In the genomic region with DNA sequence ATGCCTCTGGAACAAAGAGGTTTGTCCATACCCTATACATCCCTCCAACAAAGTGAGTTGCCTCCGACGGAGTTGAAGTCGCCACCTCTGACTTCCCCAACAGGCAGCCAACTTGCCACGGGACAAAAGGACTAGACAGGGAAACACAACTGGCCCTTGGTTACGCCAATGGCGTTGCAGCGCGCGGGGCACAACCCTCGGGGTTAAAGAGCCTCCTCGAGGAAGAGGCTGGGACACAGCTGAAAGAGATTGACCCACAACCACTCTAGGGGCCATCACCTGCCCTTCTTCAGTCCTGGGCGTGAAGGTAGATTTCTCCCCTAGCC, we compare ENCODE assay signal across 8 cellular contexts. TPM values are rescaled to one million over a fixed set of nuclear protein-coding genes. Genes with fewer than 3 reads are reported as not detected.
DNase-seq lines count a peak whose midpoint lies in the region; ATAC-seq, FAIRE-seq and TF ChIP-seq lines count a peak whose summit lies in the region.

No MANE protein-coding gene starts in this region.

- FAIRE-seq in keratinocyte (lab: Jason Lieb, UNC), result no peak

- ATAC-seq in GM18907 (IDR thresholded peaks at IDR 0.05; ENCODE audit: unreplicated experiment), result peak; percentile 41
- ATAC-seq in HG03135 (IDR thresholded peaks at IDR 0.05; ENCODE audit: unreplicated experiment), result peak; percentile 42

- H3K27ac ChIP-seq in CD4-positive, alpha-beta memory T cell (ENCODE audit: low read depth, low read length), result peak overlapping the region; percentile 85
- peak overlapping the region; percentile 84 for H3K27ac ChIP-seq in OCI-LY3 (ENCODE audit: low read length)
- H3K27ac ChIP-seq in keratinocyte (ENCODE audit: control insufficient read depth, insufficient read depth, low read length), result peak overlapping the region; percentile 90

- H3K36me3 Mint-ChIP-seq in CD4-positive, alpha-beta memory T cell, result peaks cover 4 to 24% of the 10 kb centered on the region in 2 donors
- H3K36me3 Mint-ChIP-seq in brain, result peaks cover 16% of the 10 kb centered on the region
- H3K36me3 Mint-ChIP-seq in stimulated activated naive CD8-positive, alpha-beta T cell treated with anti-CD3 and anti-CD28 coated beads, Interleukin-15, Interleukin-2, amounts not matched to agents 100 ng/mL and 50 ng/mL, for 24 hours (ENCODE audit: low read depth), result peaks cover 29% of the 10 kb centered on the region

- no peaks in the 10 kb centered on the region for H3K27me3 ChIP-seq in CD4-positive, alpha-beta memory T cell (ENCODE audit: insufficient read depth, low read length)
- H3K27me3 ChIP-seq in OCI-LY3 (ENCODE audit: low read depth, low read length) (no peaks in the 10 kb centered on the region), keratinocyte (ENCODE audit: control insufficient read depth, extremely low read depth, insufficient read depth, low read length) (no peaks in the 10 kb centered on the region)

- peaks cover 10% of the 10 kb centered on the region; the same call in 1 of the 2 replicates for H4K20me1 ChIP-seq in OCI-LY3 (ENCODE audit: insufficient read depth, low read length)
- H4K20me1 ChIP-seq in keratinocyte (ENCODE audit: control insufficient read depth, extremely low read depth, insufficient read depth, low read length), result no peaks in the 10 kb centered on the region

- H3K4me3 Mint-ChIP-seq in CD4-positive, alpha-beta memory T cell, result peak overlapping the region; percentile 96 to 100 (median 98)
- peak overlapping the region; percentile 97 to 100 (median 98) for H3K4me3 Mint-ChIP-seq in brain
- H3K4me3 Mint-ChIP-seq in stimulated activated naive CD8-positive, alpha-beta T cell treated with anti-CD3 and anti-CD28 coated beads, Interleukin-15, Interleukin-2, amounts not matched to agents 100 ng/mL and 50 ng/mL, for 24 hours, result peak overlapping the region; percentile 99

- no peaks in the 10 kb centered on the region for H3K36me3 ChIP-seq in CD4-positive, alpha-beta memory T cell (ENCODE audit: insufficient read depth, low read length)
- H3K36me3 ChIP-seq in OCI-LY3 (replicated peaks; ENCODE audit: low read depth, low read length), result peaks cover 12% of the 10 kb centered on the region
- H3K36me3 ChIP-seq in keratinocyte (ENCODE audit: control insufficient read depth in 2 of 2, extremely low read depth in 1 of 2, insufficient read depth in 2 of 2, low read length in 2 of 2), result no peaks in the 10 kb centered on the region

- TF ChIP-seq CTCF in OCI-LY3 (IDR thresholded peaks at IDR 0.05; ENCODE audit: low read depth, low read length), result no peak
- no peak for TF ChIP-seq CTCF in brain (conservative IDR thresholded peaks at IDR 0.05)
- TF ChIP-seq CTCF in keratinocyte (optimal IDR thresholded peaks at IDR 0.05 in 1 of 3, IDR thresholded peaks at IDR 0.05 in 1 of 3, conservative IDR thresholded peaks at IDR 0.05 in 1 of 3; ENCODE audit: extremely low read depth in 1 of 3, insufficient read depth in 2 of 3, low read length in 3 of 3), result no peak

- H3K79me2 ChIP-seq in OCI-LY3 (ENCODE audit: low read length) (peaks cover 73% of the 10 kb centered on the region), keratinocyte (ENCODE audit: control insufficient read depth, insufficient read depth, low read length) (peaks cover 67% of the 10 kb centered on the region)

- CTCF ChIA-PET in CD4-positive, alpha-beta memory T cell (lab: Charles Lee; ENCODE audit: partially characterized antibody), result interaction anchor here (0.9 to 2.6 kb wide), 3 partner anchors 9 to 53 kb away, joined by 3 to 16 read pairs (median 4); partner anchors contain the start of genes EIF2B4 and SNX17

- no peaks in the 10 kb centered on the region for H3K9me1 ChIP-seq in keratinocyte (ENCODE audit: control insufficient read depth, extremely low read depth, insufficient read depth, low read length)

- peaks cover 53% of the 10 kb centered on the region for H3K4me1 ChIP-seq in CD4-positive, alpha-beta memory T cell (ENCODE audit: insufficient read depth, low read length)
- H3K4me1 ChIP-seq in OCI-LY3 (ENCODE audit: low read length), result peaks cover 16% of the 10 kb centered on the region
- H3K4me1 ChIP-seq in keratinocyte (ENCODE audit: control insufficient read depth, extremely low read depth, insufficient read depth, low read length), result peaks cover 18% of the 10 kb centered on the region

- peak overlapping the region; percentile 49 to 75 for H3K4me3 ChIP-seq in CD4-positive, alpha-beta memory T cell (ENCODE audit: low read length in 2 of 2)
- peak overlapping the region; percentile 96 for H3K4me3 ChIP-seq in OCI-LY3 (ENCODE audit: low read length)
- H3K4me3 ChIP-seq in keratinocyte (ENCODE audit: control insufficient read depth in 2 of 3, extremely low read depth in 1 of 3, insufficient read depth in 2 of 3, low read depth in 1 of 3, low read length in 3 of 3), result peak overlapping the region; percentile 82 to 94 (median 86)

- no peaks in the 10 kb centered on the region for H3K27me3 Mint-ChIP-seq in CD4-positive, alpha-beta memory T cell
- H3K27me3 Mint-ChIP-seq in brain, result peaks cover 13% of the 10 kb centered on the region
- no peaks in the 10 kb centered on the region for H3K27me3 Mint-ChIP-seq in stimulated activated naive CD8-positive, alpha-beta T cell treated with anti-CD3 and anti-CD28 coated beads, Interleukin-15, Interleukin-2, amounts not matched to agents 100 ng/mL and 50 ng/mL, for 24 hours

- H3K9me3 Mint-ChIP-seq in CD4-positive, alpha-beta memory T cell, result peaks cover 0 to 5% (median 0%) of the 10 kb centered on the region in 8 donors
- H3K9me3 Mint-ChIP-seq in brain, result peaks cover 0 to 7% (median 6%) of the 10 kb centered on the region in 5 experiments
- no peaks in the 10 kb centered on the region for H3K9me3 Mint-ChIP-seq in stimulated activated naive CD8-positive, alpha-beta T cell treated with anti-CD3 and anti-CD28 coated beads, Interleukin-15, Interleukin-2, amounts not matched to agents 100 ng/mL and 50 ng/mL, for 24 hours

- POLR2A ChIA-PET in CD4-positive, alpha-beta memory T cell (lab: Charles Lee; ENCODE audit: partially characterized antibody), result interaction anchor here (0.9 to 2.9 kb wide), 11 partner anchors 11 to 308 kb away, joined by 3 to 49 read pairs (median 6); partner anchors contain the start of genes EIF2B4, MPV17, NRBP1 and PPM1G

- H3K4me2 ChIP-seq in OCI-LY3 (ENCODE audit: low read length), result peak overlapping the region; percentile 90
- H3K4me2 ChIP-seq in keratinocyte (ENCODE audit: control insufficient read depth, extremely low read depth, insufficient read depth, low read depth, low read length), result peak overlapping the region; percentile 99

- H2AFZ ChIP-seq in OCI-LY3 (ENCODE audit: low read depth, low read length) (peak overlapping the region; percentile 75; the same call in 1 of the 2 replicates), keratinocyte (ENCODE audit: control insufficient read depth, low read length) (peak overlapping the region; percentile 82)

- H3K27ac Mint-ChIP-seq in CD4-positive, alpha-beta memory T cell, result peak overlapping the region; percentile 96 to 100 (median 99)
- peak overlapping the region; percentile 95 to 100 (median 100) for H3K27ac Mint-ChIP-seq in brain
- H3K27ac Mint-ChIP-seq in stimulated activated naive CD8-positive, alpha-beta T cell treated with anti-CD3 and anti-CD28 coated beads, Interleukin-15, Interleukin-2, amounts not matched to agents 100 ng/mL and 50 ng/mL, for 24 hours, result peak overlapping the region; percentile 99

- peaks cover 38 to 68% (median 51%) of the 10 kb centered on the region in 4 donors for H3K4me1 Mint-ChIP-seq in CD4-positive, alpha-beta memory T cell
- H3K4me1 Mint-ChIP-seq in brain, result peaks cover 45% of the 10 kb centered on the region
- H3K4me1 Mint-ChIP-seq in stimulated activated naive CD8-positive, alpha-beta T cell treated with anti-CD3 and anti-CD28 coated beads, Interleukin-15, Interleukin-2, amounts not matched to agents 100 ng/mL and 50 ng/mL, for 24 hours (ENCODE audit: low read depth), result peaks cover 59% of the 10 kb centered on the region

- DNase-seq in CD4-positive, alpha-beta memory T cell, result no peak
- DNase-seq in keratinocyte (ENCODE audit: low read depth, low spot score), result no peak
- no peak for DNase-seq in activated CD4-positive, alpha-beta T cell treated with anti-CD3 and anti-CD28 coated beads for 4 hours

- dilution Hi-C loops in keratinocyte (cut with MboI; ENCODE audit: extremely low pct_ligation_motif_present, low sequenced_read_pairs), result no loop called here

- peak overlapping the region; percentile 96 for H3K9ac ChIP-seq in OCI-LY3 (ENCODE audit: low read length)
- H3K9ac ChIP-seq in keratinocyte (ENCODE audit: control insufficient read depth, extremely low read depth, insufficient read depth, low read length), result peak overlapping the region; percentile 95

- H3K9me3 ChIP-seq in CD4-positive, alpha-beta memory T cell (ENCODE audit: control insufficient read depth in 1 of 2, low read length in 2 of 2), result no peaks in the 10 kb centered on the region
- H3K9me3 ChIP-seq in OCI-LY3 (ENCODE audit: insufficient read depth, low read length) (no peaks in the 10 kb centered on the region), keratinocyte (ENCODE audit: control insufficient read depth, low read depth, low read length) (no peaks in the 10 kb centered on the region)

- intact Hi-C loops in CD4-positive, alpha-beta memory T cell (cut with micrococcal nuclease), result loop anchor here (1.0 to 5.0 kb wide), 7 partner anchors 14 to 271 kb away; partner anchors contain the start of genes CCDC121, EIF2B4, GPN1 and IFT172

RNA-seq across cellular contexts. Expression of gene GTF3C2, which starts 0.5 kb away (rescaled TPM):
- 10 to 100 TPM; 82.9 to 90.8 TPM for total RNA-seq in CD4-positive, alpha-beta memory T cell
- 10 to 100 TPM; 37.7 to 51.8 TPM for polyA plus RNA-seq in CD4-positive, alpha-beta memory T cell
- polyA plus RNA-seq in brain (ENCODE audit: insufficient read depth, low read depth, low replicate concordance), result 35.9 TPM
- polyA plus RNA-seq in keratinocyte, result 44.7 to 53.4 TPM (median 51.3 TPM) in 3 replicates
- 25.0 TPM for polyA plus RNA-seq in keratinocyte (2011; ENCODE audit: low read depth)
- polyA plus RNA-seq in keratinocyte (2011; cell fraction: cytosol; rRNA removed), result 34.4 and 43.6 TPM in 2 replicates
- polyA plus RNA-seq in keratinocyte (2011; cell fraction: nucleus; rRNA removed), result 93.6 and 94.0 TPM in 2 replicates
- polyA plus RNA-seq in keratinocyte (2012; ENCODE audit: low replicate concordance), result 40.5 and 46.6 TPM in 2 replicates
- 50.2 to 69.2 TPM (median 57.6 TPM) in 3 replicates for polyA minus RNA-seq in keratinocyte
- polyA minus RNA-seq in keratinocyte (2011; cell fraction: cytosol; rRNA and poly(A)+ RNA removed), result 46.2 TPM
- polyA minus RNA-seq in keratinocyte (2011; cell fraction: nucleus; rRNA and poly(A)+ RNA removed), result 38.5 and 50.4 TPM in 2 replicates

RNA-seq across cellular contexts. Expression of gene EIF2B4, which starts 14.1 kb away (rescaled TPM):
- 10 to 100 TPM; 48.4 to 56.0 TPM for total RNA-seq in CD4-positive, alpha-beta memory T cell
- 10 to 100 TPM; 33.4 to 35.1 TPM for polyA plus RNA-seq in CD4-positive, alpha-beta memory T cell
- polyA plus RNA-seq in brain (ENCODE audit: insufficient read depth, low read depth, low replicate concordance), result 43.6 TPM
- polyA plus RNA-seq in keratinocyte, result 43.1 to 54.9 TPM (median 54.2 TPM) in 3 replicates
- polyA plus RNA-seq in keratinocyte (2011; ENCODE audit: low read depth), result 50.5 TPM
- 33.9 and 39.0 TPM in 2 replicates for polyA plus RNA-seq in keratinocyte (2011; cell fraction: cytosol; rRNA removed)
- polyA plus RNA-seq in keratinocyte (2011; cell fraction: nucleus; rRNA removed), result 77.4 and 78.1 TPM in 2 replicates
- 55.8 and 68.5 TPM in 2 replicates for polyA plus RNA-seq in keratinocyte (2012; ENCODE audit: low replicate concordance)
- 60.8 to 91.8 TPM (median 70.4 TPM) in 3 replicates for polyA minus RNA-seq in keratinocyte
- polyA minus RNA-seq in keratinocyte (2011; cell fraction: cytosol; rRNA and poly(A)+ RNA removed), result 23.2 TPM
- polyA minus RNA-seq in keratinocyte (2011; cell fraction: nucleus; rRNA and poly(A)+ RNA removed), result 13.0 and 20.6 TPM in 2 replicates

RNA-seq across cellular contexts. Expression of gene SNX17, which starts 14.4 kb away (rescaled TPM):
- 100 to 1,000 TPM; 122 to 130 TPM for total RNA-seq in CD4-positive, alpha-beta memory T cell
- polyA plus RNA-seq in CD4-positive, alpha-beta memory T cell, result 100 to 1,000 TPM; 178 to 304 TPM
- polyA plus RNA-seq in brain (ENCODE audit: insufficient read depth, low read depth, low replicate concordance) (112 TPM), keratinocyte (79.4 to 101 TPM (median 83.3 TPM) in 3 replicates)
- 20.1 TPM for polyA plus RNA-seq in keratinocyte (2011; ENCODE audit: low read depth)
- 69.2 and 86.4 TPM in 2 replicates for polyA plus RNA-seq in keratinocyte (2011; cell fraction: cytosol; rRNA removed)
- 79.1 and 81.2 TPM in 2 replicates for polyA plus RNA-seq in keratinocyte (2011; cell fraction: nucleus; rRNA removed)
- 43.6 and 90.3 TPM in 2 replicates for polyA plus RNA-seq in keratinocyte (2012; ENCODE audit: low replicate concordance)
- 79.1 to 86.3 TPM (median 84.0 TPM) in 3 replicates for polyA minus RNA-seq in keratinocyte
- polyA minus RNA-seq in keratinocyte (2011; cell fraction: cytosol; rRNA and poly(A)+ RNA removed), result 106 TPM
- polyA minus RNA-seq in keratinocyte (2011; cell fraction: nucleus; rRNA and poly(A)+ RNA removed), result 30.5 and 33.0 TPM in 2 replicates

RNA-seq across cellular contexts. Expression of gene ZNF513, which starts 24.5 kb away (rescaled TPM):
- 10 to 100 TPM; 17.6 to 20.1 TPM for total RNA-seq in CD4-positive, alpha-beta memory T cell
- polyA plus RNA-seq in CD4-positive, alpha-beta memory T cell, result 1 to 10 TPM; 3.7 to 6.3 TPM
- 15.3 TPM for polyA plus RNA-seq in brain (ENCODE audit: insufficient read depth, low read depth, low replicate concordance)
- polyA plus RNA-seq in keratinocyte, result 8.8 to 14.3 TPM (median 8.9 TPM) in 3 replicates
- 4.3 TPM for polyA plus RNA-seq in keratinocyte (2011; ENCODE audit: low read depth)
- 3.5 and 8.7 TPM in 2 replicates for polyA plus RNA-seq in keratinocyte (2011; cell fraction: cytosol; rRNA removed)
- polyA plus RNA-seq in keratinocyte (2011; cell fraction: nucleus; rRNA removed), result 24.3 and 30.8 TPM in 2 replicates
- 8.9 and 9.5 TPM in 2 replicates for polyA plus RNA-seq in keratinocyte (2012; ENCODE audit: low replicate concordance)
- polyA minus RNA-seq in keratinocyte, result 3.8 to 11.4 TPM (median 4.2 TPM) in 3 replicates
- 12.9 TPM for polyA minus RNA-seq in keratinocyte (2011; cell fraction: cytosol; rRNA and poly(A)+ RNA removed)
- polyA minus RNA-seq in keratinocyte (2011; cell fraction: nucleus; rRNA and poly(A)+ RNA removed), result 5.7 and 6.2 TPM in 2 replicates

RNA-seq across cellular contexts. Expression of gene MPV17, which starts 33.1 kb away (rescaled TPM):
- 10 to 100 TPM; 89.3 to 93.3 TPM for total RNA-seq in CD4-positive, alpha-beta memory T cell
- 100 to 1,000 TPM; 125 to 162 TPM for polyA plus RNA-seq in CD4-positive, alpha-beta memory T cell
- polyA plus RNA-seq in brain (ENCODE audit: insufficient read depth, low read depth, low replicate concordance) (92.8 TPM), keratinocyte (117 to 162 TPM (median 125 TPM) in 3 replicates)
- polyA plus RNA-seq in keratinocyte (2011; ENCODE audit: low read depth), result 13.0 TPM
- polyA plus RNA-seq in keratinocyte (2011; cell fraction: cytosol; rRNA removed), result 137 and 188 TPM in 2 replicates
- 151 and 163 TPM in 2 replicates for polyA plus RNA-seq in keratinocyte (2011; cell fraction: nucleus; rRNA removed)
- polyA plus RNA-seq in keratinocyte (2012; ENCODE audit: low replicate concordance), result 82.7 and 85.9 TPM in 2 replicates
- polyA minus RNA-seq in keratinocyte, result 102 to 189 TPM (median 142 TPM) in 3 replicates
- polyA minus RNA-seq in keratinocyte (2011; cell fraction: cytosol; rRNA and poly(A)+ RNA removed), result 69.3 TPM
- polyA minus RNA-seq in keratinocyte (2011; cell fraction: nucleus; rRNA and poly(A)+ RNA removed), result 33.1 and 51.6 TPM in 2 replicates
